Comparison of ENCODE assay signal across 12 cellular contexts in the genomic region with DNA sequence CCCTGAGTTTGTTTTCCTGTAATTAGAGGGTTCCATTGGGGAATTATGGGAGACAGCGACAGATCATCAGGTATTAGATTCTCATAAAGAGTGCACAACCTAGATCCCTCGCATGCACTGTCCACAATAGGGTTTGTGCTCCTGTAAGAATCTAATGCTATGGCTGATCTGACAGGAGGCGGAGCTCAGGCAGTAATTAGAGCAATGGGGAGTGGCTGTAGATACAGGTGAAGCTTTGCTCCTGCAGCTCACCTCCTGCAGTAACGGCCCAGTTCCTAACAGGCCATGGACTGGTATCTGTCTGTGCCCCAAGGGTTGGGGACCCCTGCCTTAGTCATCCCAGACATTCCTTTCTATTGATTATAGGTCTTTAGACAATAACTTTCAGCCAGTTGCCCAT. TPM values are rescaled to one million over a fixed set of nuclear protein-coding genes. Genes with fewer than 3 reads are reported as not detected.
DNase-seq lines count a peak whose midpoint lies in the region; ATAC-seq, FAIRE-seq and TF ChIP-seq lines count a peak whose summit lies in the region.
"Had no signal": no experiment of that assay in that cellular context is flagged by ENCODE, and none has a peak within 500 bp of the region (broad histone marks: within the 10 kb centered on the region; RNA-seq: fewer than 3 reads in every experiment).

No MANE protein-coding gene starts in this region.

- FAIRE-seq in K562 (lab: Jason Lieb, UNC) = no peak

- peaks cover 0 to 4% of the 10 kb centered on the region in 2 donors for H3K27me3 Mint-ChIP-seq in CD8-positive, alpha-beta memory T cell
- H3K27me3 Mint-ChIP-seq in neural progenitor cell (ENCODE audit: insufficient read depth, low read depth) = peaks cover 2% of the 10 kb centered on the region

- no peak for TF ChIP-seq POLR2A in K562 (conservative IDR thresholded peaks at IDR 0.05)

- peak overlapping the region; percentile 94 to 99 (median 94) for H3K4me3 Mint-ChIP-seq in CD8-positive, alpha-beta memory T cell
- peak overlapping the region; percentile 95 for H3K4me3 Mint-ChIP-seq in neural progenitor cell

- no peak overlapping the region for H3K27ac ChIP-seq in CD8-positive, alpha-beta memory T cell (ENCODE audit: low read depth, low read length)
- H3K27ac ChIP-seq in MM.1S (ENCODE audit: low read length) (no peak overlapping the region), K562 (ENCODE audit: extremely low read depth, low read depth, low read length) (no peak overlapping the region), neural progenitor cell (no peak overlapping the region), substantia nigra (ENCODE audit: low read depth, low read length, poor library complexity, severe bottlenecking) (no peak overlapping the region), right cardiac atrium (ENCODE audit: low read length) (no peak overlapping the region)

- peak overlapping the region; percentile 75 for H3K4me3 ChIP-seq in CD8-positive, alpha-beta memory T cell (ENCODE audit: low read length)
- H3K4me3 ChIP-seq in MM.1S (ENCODE audit: low read length) (no peak overlapping the region), K562 (no peak overlapping the region), neural progenitor cell (no peak overlapping the region), right cardiac atrium (ENCODE audit: low read length) (no peak overlapping the region)

- DNase-seq in CD8-positive, alpha-beta memory T cell = no peak
- DNase-seq in MM.1S (peak; percentile 7), K562 (ENCODE audit: extremely low read depth in 1 of 4, low spot score in 3 of 4) (no peak), neural progenitor cell (ENCODE audit: low spot score) (no peak), substantia nigra (lab: John Stamatoyannopoulos, UW) (no peak), right cardiac atrium (no peak)
- DNase-seq: activated effector memory CD4-positive, alpha-beta T cell treated with Interleukin-2 at 50 U/mL for 16 hours; effector CD4-positive, alpha-beta T cell; hippocampal formation; stimulated activated CD4-positive, alpha-beta T cell treated with anti-CD3 and anti-CD28 coated beads, Interleukin-4, amount 100 ng/mL, for 24 hours; T1000 had no signal

- POLR2A ChIA-PET in CD8-positive, alpha-beta memory T cell (lab: Charles Lee) = interaction anchor here (1.6 kb wide), 1 partner anchor 52 kb away, joined by 12 read pairs; the partner anchor contains the start of genes AP4M1 and MCM7
- POLR2A ChIA-PET in K562 (lab: Yijun Ruan, JAX) = no interaction called here

- H3K9ac ChIP-seq in MM.1S (ENCODE audit: low read length) = no peak overlapping the region
- H3K9ac ChIP-seq in K562 (ENCODE audit: insufficient read depth in 1 of 2, low read depth in 2 of 2, low read length in 2 of 2) = no peak overlapping the region
- no peak overlapping the region for H3K9ac ChIP-seq in neural progenitor cell

- H3K79me2 ChIP-seq in MM.1S (ENCODE audit: low read length) (no peaks in the 10 kb centered on the region), K562 (ENCODE audit: control insufficient read depth, insufficient read depth, low read length) (peaks cover 10% of the 10 kb centered on the region), neural progenitor cell (ENCODE audit: low read depth) (peaks cover 35% of the 10 kb centered on the region)

- WGBS in K562 (ENCODE audit: insufficient coverage, low coverage, missing lambda C conversion rate) = 77% methylated on average over 4 of the region's 4 CpGs
- 96% methylated on average over 4 of the region's 4 CpGs for WGBS in right cardiac atrium

- ATAC-seq in K562 = no peak
- ATAC-seq in HG03460 (IDR thresholded peaks at IDR 0.05; ENCODE audit: unreplicated experiment) = no peak
- no peak for ATAC-seq in right cardiac atrium

- H3K36me3 Mint-ChIP-seq in CD8-positive, alpha-beta memory T cell = peaks cover 0 to 8% (median 2%) of the 10 kb centered on the region in 3 donors
- peaks cover 7% of the 10 kb centered on the region for H3K36me3 Mint-ChIP-seq in neural progenitor cell

- CTCF ChIA-PET in CD8-positive, alpha-beta memory T cell (lab: Charles Lee) = no interaction called here
- CTCF ChIA-PET in K562 (lab: Yijun Ruan, JAX; ENCODE audit: low intra/inter-chr PET ratio) = no interaction called here

- peak overlapping the region in 7 of 8 donors; percentile 95 to 98 (median 97) for H3K27ac Mint-ChIP-seq in CD8-positive, alpha-beta memory T cell
- H3K27ac Mint-ChIP-seq in neural progenitor cell = peak overlapping the region; percentile 15

- H3K27me3 ChIP-seq in CD8-positive, alpha-beta memory T cell (ENCODE audit: insufficient read depth, low read length, poor library complexity, severe bottlenecking) = no peaks in the 10 kb centered on the region
- 0 out of 2 replicates have a peak, but pooled peaks cover 4% of the 10 kb centered on the region for H3K27me3 ChIP-seq in MM.1S (replicated peaks; ENCODE audit: insufficient read depth, low read length)
- no peaks in the 10 kb centered on the region for H3K27me3 ChIP-seq in K562 (ENCODE audit: control insufficient read depth in 2 of 2, insufficient read depth in 2 of 2, low read length in 2 of 2)
- no peaks in the 10 kb centered on the region for H3K27me3 ChIP-seq in neural progenitor cell
- no peaks in the 10 kb centered on the region for H3K27me3 ChIP-seq in right cardiac atrium (ENCODE audit: control insufficient read depth, insufficient read depth)

- peaks cover 6% of the 10 kb centered on the region for H3K4me1 ChIP-seq in CD8-positive, alpha-beta memory T cell (ENCODE audit: insufficient read depth, low read length)
- H3K4me1 ChIP-seq in MM.1S (ENCODE audit: low read length) (peaks cover 3% of the 10 kb centered on the region; the same call in 1 of the 2 replicates), K562 (replicated peaks in 1 of 2; ENCODE audit: control insufficient read depth in 2 of 2, insufficient read depth in 2 of 2, low read length in 2 of 2) (peaks cover 3 to 14% of the 10 kb centered on the region in 2 experiments; a peak in 3 of 5 replicates), neural progenitor cell (peaks cover 5% of the 10 kb centered on the region), right cardiac atrium (ENCODE audit: control insufficient read depth, insufficient read depth, low read length) (no peaks in the 10 kb centered on the region)

- peak overlapping the region; percentile 84; the same call in 1 of the 2 replicates for H2AFZ ChIP-seq in MM.1S (ENCODE audit: low read length)
- peak overlapping the region; percentile 99 for H2AFZ ChIP-seq in K562 (ENCODE audit: low read depth, low read length)
- no peak overlapping the region for H2AFZ ChIP-seq in neural progenitor cell (replicated peaks)

- H3K4me1 Mint-ChIP-seq in CD8-positive, alpha-beta memory T cell = peaks cover 15 to 32% (median 18%) of the 10 kb centered on the region in 3 donors
- peaks cover 12% of the 10 kb centered on the region for H3K4me1 Mint-ChIP-seq in neural progenitor cell

- no TSS peak for BruUV-seq in K562 (replicated peaks; lab: Mats Ljungman, UMichigan)

- no peaks in the 10 kb centered on the region for H3K9me3 ChIP-seq in CD8-positive, alpha-beta memory T cell (ENCODE audit: low read length)
- H3K9me3 ChIP-seq in MM.1S (replicated peaks; ENCODE audit: insufficient read depth, low read length) (no peaks in the 10 kb centered on the region), K562 (replicated peaks; ENCODE audit: control insufficient read depth, insufficient read depth, low read depth, low read length) (0 out of 2 replicates have a peak, but pooled peaks cover 2% of the 10 kb centered on the region), neural progenitor cell (ENCODE audit: low read depth) (no peaks in the 10 kb centered on the region), right cardiac atrium (ENCODE audit: control insufficient read depth, low read length) (no peaks in the 10 kb centered on the region)

- H3K9me1 ChIP-seq in K562 (ENCODE audit: control insufficient read depth, insufficient read depth, low read length) = no peaks in the 10 kb centered on the region

- no peaks in the 10 kb centered on the region for H3K9me3 Mint-ChIP-seq in CD8-positive, alpha-beta memory T cell
- no peaks in the 10 kb centered on the region for H3K9me3 Mint-ChIP-seq in neural progenitor cell

- intact Hi-C loops in K562 (cut with micrococcal nuclease) (loop anchor here (2.0 to 5.0 kb wide), 2 partner anchors 32 to 79 kb away; partner anchors contain the start of genes MBLAC1 and ZNF3), right cardiac atrium (cut with DNase I) (no loop called here)

- H3K4me2 ChIP-seq in MM.1S (ENCODE audit: low read depth, low read length) (no peak overlapping the region; the same call in 1 of the 2 replicates), K562 (ENCODE audit: insufficient read depth, low read length) (no peak overlapping the region), neural progenitor cell (no peak overlapping the region)

- H4K20me1 ChIP-seq in MM.1S (ENCODE audit: insufficient read depth, low read length) (no peaks in the 10 kb centered on the region), K562 (replicated peaks; ENCODE audit: control insufficient read depth, insufficient read depth, low read length) (no peaks in the 10 kb centered on the region), neural progenitor cell (ENCODE audit: low read depth) (no peaks in the 10 kb centered on the region)

- TF ChIP-seq EP300 in K562 (IDR thresholded peaks at IDR 0.05; ENCODE audit: low read length) = no peak

- in situ Hi-C loops in K562 (cut with MboI) = no loop called here

- TF ChIP-seq RAD21 in K562 (CRISPR knock-in tag; conservative IDR thresholded peaks at IDR 0.05 in 1 of 2, IDR thresholded peaks at IDR 0.05 in 1 of 2) = no peak

- no peaks in the 10 kb centered on the region for H3K9me2 ChIP-seq in MM.1S (replicated peaks; ENCODE audit: insufficient read depth, low read length)

- H3F3A ChIP-seq in MM.1S (ENCODE audit: insufficient read depth, low read length) (no peaks in the 10 kb centered on the region; the same call in 1 of the 2 replicates), neural progenitor cell (ENCODE audit: low read depth) (peaks cover 19% of the 10 kb centered on the region)

- no peak for TF ChIP-seq CTCF in MM.1S (IDR thresholded peaks at IDR 0.05; ENCODE audit: low read length)
- no peak for TF ChIP-seq CTCF in K562 (IDR thresholded peaks at IDR 0.05 in 2 of 3, conservative IDR thresholded peaks at IDR 0.05 in 1 of 3; ENCODE audit: insufficient read depth in 2 of 3, low read depth in 1 of 3, low read length in 3 of 3)
- no peak for TF ChIP-seq CTCF in neural progenitor cell (IDR thresholded peaks at IDR 0.05)

- no peaks in the 10 kb centered on the region for H3K36me3 ChIP-seq in CD8-positive, alpha-beta memory T cell (ENCODE audit: insufficient read depth, low read length)
- H3K36me3 ChIP-seq in MM.1S (replicated peaks; ENCODE audit: insufficient read depth, low read length) (no peaks in the 10 kb centered on the region), K562 (ENCODE audit: control insufficient read depth, insufficient read depth, low read length) (peaks cover 3% of the 10 kb centered on the region; the same call in 1 of the 3 replicates), neural progenitor cell (no peaks in the 10 kb centered on the region)

RNA-seq across cellular contexts. Expression of gene ZSCAN21, which starts 0.9 kb away (rescaled TPM):
- 10 to 100 TPM; 10.7 to 11.3 TPM for total RNA-seq in CD8-positive, alpha-beta memory T cell
- 8.2 TPM for polyA plus RNA-seq in CD8-positive, alpha-beta memory T cell
- 19.2 and 21.8 TPM in 2 replicates for total RNA-seq in K562 (2011; cell fraction: chromatin; rRNA removed; ENCODE audit: low replicate concordance)
- total RNA-seq in K562 (2011; cell fraction: nucleolus; rRNA removed) = 12.0 and 13.5 TPM in 2 replicates
- total RNA-seq in K562 (2011; cell fraction: nucleoplasm; rRNA removed) = 9.1 and 13.6 TPM in 2 replicates
- 13.8 and 14.0 TPM in 2 replicates for total RNA-seq in K562 (2014; rRNA removed)
- total RNA-seq in K562 (2014; rRNA removed; fragmentation: Illumina TruSeq; extraction: Trizol) = 13.2 and 14.1 TPM in 2 replicates
- total RNA-seq in K562 (2015; rRNA removed; fragmentation: Illumina TruSeq; extraction: Trizol) = 11.6 and 12.2 TPM in 2 replicates
- total RNA-seq in K562 (2021) = 12.7 and 13.8 TPM in 2 replicates
- polyA plus RNA-seq in K562 (2011; rRNA removed) = 9.5 and 13.4 TPM in 2 replicates
- polyA plus RNA-seq in K562 (2011; cell fraction: cytosol; rRNA removed) = 6.7 and 9.5 TPM in 2 replicates
- 7.4 and 7.8 TPM in 2 replicates for polyA plus RNA-seq in K562 (2011; cell fraction: nucleus; rRNA removed)
- polyA plus RNA-seq in K562 (2012) = 7.7 and 8.5 TPM in 2 replicates
- polyA plus RNA-seq in K562 (2014; fragmentation: Illumina TruSeq; extraction: Trizol) = 13.5 and 15.5 TPM in 2 replicates
- polyA plus RNA-seq in K562 (2014; fragmentation: Nextera tagmentation; extraction: Ambion mirVana) = 1 to 10 TPM; 5.9 to 6.9 TPM
- polyA plus RNA-seq in K562 (2014; rRNA removed) = 11.6 and 11.8 TPM in 2 replicates
- polyA minus RNA-seq in K562 (2011; rRNA and poly(A)+ RNA removed) = 8.2 and 9.7 TPM in 2 replicates
- 3.5 and 5.0 TPM in 2 replicates for polyA minus RNA-seq in K562 (2011; cell fraction: cytosol; rRNA and poly(A)+ RNA removed)
- 2.6 and 3.2 TPM in 2 replicates for polyA minus RNA-seq in K562 (2011; cell fraction: nucleus; rRNA and poly(A)+ RNA removed)
- total RNA-seq in neural progenitor cell (ENCODE audit: low replicate concordance) = 29.0 and 33.4 TPM in 2 replicates
- total RNA-seq in right cardiac atrium = 1 to 10 TPM; 7.1 to 8.6 (median 7.7) TPM
- 6.2 TPM for polyA plus RNA-seq in right cardiac atrium

RNA-seq across cellular contexts. Expression of gene ZNF3, which starts 32.8 kb away (rescaled TPM):
- total RNA-seq in CD8-positive, alpha-beta memory T cell = 10 to 100 TPM; 26.8 to 27.9 TPM
- 29.8 TPM for polyA plus RNA-seq in CD8-positive, alpha-beta memory T cell
- total RNA-seq in K562 (2011; cell fraction: chromatin; rRNA removed; ENCODE audit: low replicate concordance) = 153 and 214 TPM in 2 replicates
- 103 and 125 TPM in 2 replicates for total RNA-seq in K562 (2011; cell fraction: nucleolus; rRNA removed)
- 119 and 140 TPM in 2 replicates for total RNA-seq in K562 (2011; cell fraction: nucleoplasm; rRNA removed)
- 33.6 and 35.6 TPM in 2 replicates for total RNA-seq in K562 (2014; rRNA removed)
- total RNA-seq in K562 (2014; rRNA removed; fragmentation: Illumina TruSeq; extraction: Trizol) = 55.6 and 64.4 TPM in 2 replicates
- total RNA-seq in K562 (2015; rRNA removed; fragmentation: Illumina TruSeq; extraction: Trizol) = 61.6 and 64.9 TPM in 2 replicates
- total RNA-seq in K562 (2021) = 46.7 and 48.5 TPM in 2 replicates
- polyA plus RNA-seq in K562 (2011; rRNA removed) = 44.8 and 52.3 TPM in 2 replicates
- 20.8 and 27.2 TPM in 2 replicates for polyA plus RNA-seq in K562 (2011; cell fraction: cytosol; rRNA removed)
- 85.4 and 103 TPM in 2 replicates for polyA plus RNA-seq in K562 (2011; cell fraction: nucleus; rRNA removed)
- 30.1 and 31.6 TPM in 2 replicates for polyA plus RNA-seq in K562 (2012)
- 58.4 and 58.7 TPM in 2 replicates for polyA plus RNA-seq in K562 (2014; fragmentation: Illumina TruSeq; extraction: Trizol)
- polyA plus RNA-seq in K562 (2014; fragmentation: Nextera tagmentation; extraction: Ambion mirVana) = 10 to 100 TPM; 30.0 to 51.5 TPM
- polyA plus RNA-seq in K562 (2014; rRNA removed) = 39.6 and 45.8 TPM in 2 replicates
- 55.6 and 57.4 TPM in 2 replicates for polyA minus RNA-seq in K562 (2011; rRNA and poly(A)+ RNA removed)
- 10.5 and 15.3 TPM in 2 replicates for polyA minus RNA-seq in K562 (2011; cell fraction: cytosol; rRNA and poly(A)+ RNA removed)
- 33.7 and 50.5 TPM in 2 replicates for polyA minus RNA-seq in K562 (2011; cell fraction: nucleus; rRNA and poly(A)+ RNA removed)
- 56.0 and 73.6 TPM in 2 replicates for total RNA-seq in neural progenitor cell (ENCODE audit: low replicate concordance)
- 10 to 100 TPM; 17.8 to 18.2 (median 18.0) TPM for total RNA-seq in right cardiac atrium
- polyA plus RNA-seq in right cardiac atrium = 12.1 TPM

RNA-seq across cellular contexts. Expression of gene ZKSCAN1, which starts 33.3 kb away (rescaled TPM):
- 10 to 100 TPM; 48.4 to 53.4 TPM for total RNA-seq in CD8-positive, alpha-beta memory T cell
- polyA plus RNA-seq in CD8-positive, alpha-beta memory T cell = 57.9 TPM
- 87.8 and 126 TPM in 2 replicates for total RNA-seq in K562 (2011; cell fraction: chromatin; rRNA removed; ENCODE audit: low replicate concordance)
- total RNA-seq in K562 (2011; cell fraction: nucleolus; rRNA removed) = 44.4 and 45.4 TPM in 2 replicates
- 60.3 and 60.7 TPM in 2 replicates for total RNA-seq in K562 (2011; cell fraction: nucleoplasm; rRNA removed)
- total RNA-seq in K562 (2014; rRNA removed) = 15.5 and 19.4 TPM in 2 replicates
- total RNA-seq in K562 (2014; rRNA removed; fragmentation: Illumina TruSeq; extraction: Trizol) = 32.1 and 36.1 TPM in 2 replicates
- total RNA-seq in K562 (2015; rRNA removed; fragmentation: Illumina TruSeq; extraction: Trizol) = 22.5 and 23.2 TPM in 2 replicates
- 42.9 and 43.0 TPM in 2 replicates for total RNA-seq in K562 (2021)
- polyA plus RNA-seq in K562 (2011; rRNA removed) = 28.3 and 34.6 TPM in 2 replicates
- polyA plus RNA-seq in K562 (2011; cell fraction: cytosol; rRNA removed) = 14.3 and 17.7 TPM in 2 replicates
- polyA plus RNA-seq in K562 (2011; cell fraction: nucleus; rRNA removed) = 20.7 and 36.3 TPM in 2 replicates
- polyA plus RNA-seq in K562 (2012) = 17.2 and 27.8 TPM in 2 replicates
- 23.8 and 27.3 TPM in 2 replicates for polyA plus RNA-seq in K562 (2014; fragmentation: Illumina TruSeq; extraction: Trizol)
- 1 to 10 TPM; 5.3 to 6.8 TPM for polyA plus RNA-seq in K562 (2014; fragmentation: Nextera tagmentation; extraction: Ambion mirVana)
- polyA plus RNA-seq in K562 (2014; rRNA removed) = 19.8 and 20.9 TPM in 2 replicates
- 65.4 and 82.5 TPM in 2 replicates for polyA minus RNA-seq in K562 (2011; rRNA and poly(A)+ RNA removed)
- polyA minus RNA-seq in K562 (2011; cell fraction: cytosol; rRNA and poly(A)+ RNA removed) = 24.1 and 25.7 TPM in 2 replicates
- 12.1 and 20.1 TPM in 2 replicates for polyA minus RNA-seq in K562 (2011; cell fraction: nucleus; rRNA and poly(A)+ RNA removed)
- total RNA-seq in neural progenitor cell (ENCODE audit: low replicate concordance) = 39.7 and 43.2 TPM in 2 replicates
- 10 to 100 TPM; 39.7 to 52.7 (median 50.4) TPM for total RNA-seq in right cardiac atrium
- polyA plus RNA-seq in right cardiac atrium = 9.8 TPM

RNA-seq across cellular contexts. Expression of gene COPS6, which starts 40.1 kb away (rescaled TPM):
- total RNA-seq in CD8-positive, alpha-beta memory T cell = 100 to 1,000 TPM; 110 to 111 TPM
- polyA plus RNA-seq in CD8-positive, alpha-beta memory T cell = 144 TPM
- 151 and 243 TPM in 2 replicates for total RNA-seq in K562 (2011; cell fraction: chromatin; rRNA removed; ENCODE audit: low replicate concordance)
- total RNA-seq in K562 (2011; cell fraction: nucleolus; rRNA removed) = 132 and 134 TPM in 2 replicates
- total RNA-seq in K562 (2011; cell fraction: nucleoplasm; rRNA removed) = 123 and 134 TPM in 2 replicates
- total RNA-seq in K562 (2014; rRNA removed) (102 and 119 TPM in 2 replicates), K562 (2014; rRNA removed; fragmentation: Illumina TruSeq; extraction: Trizol) (56.4 and 64.2 TPM in 2 replicates), K562 (2015; rRNA removed; fragmentation: Illumina TruSeq; extraction: Trizol) (60.1 and 63.0 TPM in 2 replicates), K562 (2021) (168 TPM in 2 replicates), neural progenitor cell (ENCODE audit: low replicate concordance) (42.2 and 63.9 TPM in 2 replicates), right cardiac atrium (100 to 1,000 TPM; 112 to 126 (median 117) TPM)
- polyA plus RNA-seq in K562 (2011; rRNA removed) (142 and 202 TPM in 2 replicates), K562 (2014; fragmentation: Illumina TruSeq; extraction: Trizol) (176 and 194 TPM in 2 replicates), K562 (2014; fragmentation: Nextera tagmentation; extraction: Ambion mirVana) (100 to 1,000 TPM; 160 to 331 TPM), K562 (2014; rRNA removed) (212 and 232 TPM in 2 replicates), right cardiac atrium (131 TPM)
- 161 and 249 TPM in 2 replicates for polyA plus RNA-seq in K562 (2011; cell fraction: cytosol; rRNA removed)
- polyA plus RNA-seq in K562 (2011; cell fraction: nucleus; rRNA removed) = 125 and 159 TPM in 2 replicates
- polyA plus RNA-seq in K562 (2012) = 160 and 243 TPM in 2 replicates
- 82.3 and 172 TPM in 2 replicates for polyA minus RNA-seq in K562 (2011; rRNA and poly(A)+ RNA removed)
- polyA minus RNA-seq in K562 (2011; cell fraction: cytosol; rRNA and poly(A)+ RNA removed) = 57.4 and 102 TPM in 2 replicates
- 37.4 and 39.0 TPM in 2 replicates for polyA minus RNA-seq in K562 (2011; cell fraction: nucleus; rRNA and poly(A)+ RNA removed)

RNA-seq across cellular contexts. Expression of gene MCM7, which starts 52.5 kb away (rescaled TPM):
- total RNA-seq in CD8-positive, alpha-beta memory T cell = 100 to 1,000 TPM; 440 to 452 TPM
- polyA plus RNA-seq in CD8-positive, alpha-beta memory T cell = 28.9 TPM
- total RNA-seq in K562 (2011; cell fraction: chromatin; rRNA removed; ENCODE audit: low replicate concordance) = 414 and 758 TPM in 2 replicates
- total RNA-seq in K562 (2011; cell fraction: nucleolus; rRNA removed) = 463 and 497 TPM in 2 replicates
- total RNA-seq in K562 (2011; cell fraction: nucleoplasm; rRNA removed) = 263 and 349 TPM in 2 replicates
- 560 and 610 TPM in 2 replicates for total RNA-seq in K562 (2014; rRNA removed)
- total RNA-seq in K562 (2014; rRNA removed; fragmentation: Illumina TruSeq; extraction: Trizol) = 303 and 336 TPM in 2 replicates
- 408 and 410 TPM in 2 replicates for total RNA-seq in K562 (2015; rRNA removed; fragmentation: Illumina TruSeq; extraction: Trizol)
- total RNA-seq in K562 (2021) = 588 and 616 TPM in 2 replicates
- polyA plus RNA-seq in K562 (2011; rRNA removed) = 304 and 329 TPM in 2 replicates
- polyA plus RNA-seq in K562 (2011; cell fraction: cytosol; rRNA removed) = 333 and 730 TPM in 2 replicates
- 657 and 888 TPM in 2 replicates for polyA plus RNA-seq in K562 (2011; cell fraction: nucleus; rRNA removed)
- polyA plus RNA-seq in K562 (2012) = 488 and 498 TPM in 2 replicates
- polyA plus RNA-seq in K562 (2014; fragmentation: Illumina TruSeq; extraction: Trizol) = 437 and 491 TPM in 2 replicates
- 100 to 1,000 TPM; 407 to 856 TPM for polyA plus RNA-seq in K562 (2014; fragmentation: Nextera tagmentation; extraction: Ambion mirVana)
- 488 and 513 TPM in 2 replicates for polyA plus RNA-seq in K562 (2014; rRNA removed)
- 295 and 393 TPM in 2 replicates for polyA minus RNA-seq in K562 (2011; rRNA and poly(A)+ RNA removed)
- polyA minus RNA-seq in K562 (2011; cell fraction: cytosol; rRNA and poly(A)+ RNA removed) = 320 and 399 TPM in 2 replicates
- polyA minus RNA-seq in K562 (2011; cell fraction: nucleus; rRNA and poly(A)+ RNA removed) = 299 and 305 TPM in 2 replicates
- total RNA-seq in neural progenitor cell (ENCODE audit: low replicate concordance) = 206 and 297 TPM in 2 replicates
- total RNA-seq in right cardiac atrium = 10 to 100 TPM; 14.2 to 26.9 (median 21.6) TPM
- polyA plus RNA-seq in right cardiac atrium = 16.7 TPM
